Comparison of ENCODE assay signal across 21 cellular contexts in genomic region chr4:68337004-68337403, GRCh38. TPM values are rescaled to one million over a fixed set of nuclear protein-coding genes. Genes with fewer than 3 reads are reported as not detected.
DNase-seq lines count a peak whose midpoint lies in the region; ATAC-seq and TF ChIP-seq lines count a peak whose summit lies in the region.
"Had no signal": no experiment of that assay in that cellular context is flagged by ENCODE, and none has a peak within 500 bp of the region (broad histone marks: within the 10 kb centered on the region; RNA-seq: fewer than 3 reads in every experiment).

No MANE protein-coding gene starts in this region.

- H3K4me1 Mint-ChIP-seq in MCF 10A (ENCODE audit: insufficient read depth, unreplicated experiment) (peaks cover 15% of the 10 kb centered on the region), immature natural killer cell (peaks cover 55 to 100% of the 10 kb centered on the region in 2 donors)
- peaks cover 22% of the 10 kb centered on the region for H3K4me1 Mint-ChIP-seq in activated T-helper 17 cell treated with anti-CD3 and anti-CD28 coated beads, Interleukin-2, amount 50 U/mL, for 72 hours

- H3K27me3 Mint-ChIP-seq in MCF 10A (ENCODE audit: insufficient read depth, unreplicated experiment) (no peaks in the 10 kb centered on the region), immature natural killer cell (ENCODE audit: low read depth in 3 of 3) (peaks cover 0 to 4% (median 3%) of the 10 kb centered on the region in 3 donors)
- no peaks in the 10 kb centered on the region for H3K27me3 Mint-ChIP-seq in activated T-helper 17 cell treated with anti-CD3 and anti-CD28 coated beads, Interleukin-2, amount 50 U/mL, for 72 hours
- H3K27me3 Mint-ChIP-seq: activated B cell treated with CpG ODN at 0.5 μM for 24 hours, brain, IgD-negative memory B cell had no signal

- H3K4me2 ChIP-seq in mammary epithelial cell (ENCODE audit: insufficient read depth, low read depth, low read length) = no peak overlapping the region
- H3K4me2 ChIP-seq: SK-N-SH had no signal

- CTCF ChIA-PET in MCF 10A (lab: Yijun Ruan, JAX) (no interaction called here), mammary epithelial cell (lab: Charles Lee; ENCODE audit: low non-redundant PET) (no interaction called here)

- H4K20me1 ChIP-seq in mammary epithelial cell (ENCODE audit: insufficient read depth, low read length) = no peaks in the 10 kb centered on the region

- ATAC-seq in activated T-helper 17 cell treated with anti-CD3 and anti-CD28 coated beads, Interleukin-2, amount 50 U/mL, for 72 hours (replicated peaks) = no peak

- in situ Hi-C loops in mammary epithelial cell (cut with MboI; ENCODE audit: low sequenced_read_pairs in 2 of 2) (no loop called here), HAP-1 (cut with MboI; ENCODE audit: low sequenced_read_pairs) (no loop called here)

- H3K4me1 ChIP-seq in mammary epithelial cell (ENCODE audit: insufficient read depth, low read length) = peaks cover 12% of the 10 kb centered on the region
- H3K4me1 ChIP-seq in HAP-1 = peaks cover 25% of the 10 kb centered on the region
- H3K4me1 ChIP-seq in right atrium auricular region = peaks cover 0 to 38% of the 10 kb centered on the region in 2 donors
- H3K4me1 ChIP-seq: colonic mucosa had no signal

- H3K27ac ChIP-seq in mammary epithelial cell (ENCODE audit: insufficient read depth, low read depth, low read length) (no peak overlapping the region), right atrium auricular region (no peak overlapping the region)
- H3K27ac ChIP-seq: colonic mucosa, GM23248, suprapubic skin had no signal

- H3K36me3 Mint-ChIP-seq in MCF 10A (ENCODE audit: insufficient read depth, unreplicated experiment) = peaks cover 64% of the 10 kb centered on the region
- peaks cover 74% of the 10 kb centered on the region for H3K36me3 Mint-ChIP-seq in activated T-helper 17 cell treated with anti-CD3 and anti-CD28 coated beads, Interleukin-2, amount 50 U/mL, for 72 hours (ENCODE audit: low read depth)
- peaks cover 4 to 39% (median 19%) of the 10 kb centered on the region in 3 donors for H3K36me3 Mint-ChIP-seq in immature natural killer cell

- H3K36me3 ChIP-seq in mammary epithelial cell (ENCODE audit: insufficient read depth, low read length) (peaks cover 33% of the 10 kb centered on the region), HAP-1 (replicated peaks) (peaks cover 39% of the 10 kb centered on the region), right atrium auricular region (peaks cover 44% of the 10 kb centered on the region)

- no TSS peak for BruUV-seq in MCF 10A (replicated peaks; lab: Mats Ljungman, UMichigan)
- BruUV-seq in mammary epithelial cell (replicated peaks; lab: Mats Ljungman, UMichigan) = no TSS peak

- H3K9me3 Mint-ChIP-seq in MCF 10A (ENCODE audit: unreplicated experiment) = no peaks in the 10 kb centered on the region
- no peaks in the 10 kb centered on the region for H3K9me3 Mint-ChIP-seq in activated T-helper 17 cell treated with anti-CD3 and anti-CD28 coated beads, Interleukin-2, amount 50 U/mL, for 72 hours
- H3K9me3 Mint-ChIP-seq in immature natural killer cell = no peaks in the 10 kb centered on the region
- H3K9me3 Mint-ChIP-seq: activated B cell treated with CpG ODN at 0.5 μM for 24 hours; brain; IgD-negative memory B cell; T-helper 2 cell treated with Interferon-gamma antibody and Interleukin-4, amounts not matched to agents 5 μg/mL and 100 μg/mL, for 36 hours had no signal

- no peak overlapping the region for H2AFZ ChIP-seq in mammary epithelial cell (ENCODE audit: low read depth, low read length)
- H2AFZ ChIP-seq: GM23248 had no signal

- H3K9me3 ChIP-seq in mammary epithelial cell (replicated peaks; ENCODE audit: insufficient read depth, low read length) (no peaks in the 10 kb centered on the region), HAP-1 (no peaks in the 10 kb centered on the region), right atrium auricular region (no peaks in the 10 kb centered on the region)
- H3K9me3 ChIP-seq: colonic mucosa, MG63, SK-N-SH, suprapubic skin had no signal

- 100% methylated on average over 1 of the region's 1 CpG for WGBS in mammary epithelial cell (ENCODE audit: low coverage, missing lambda C conversion rate)

- peak overlapping the region; percentile 5 for H3K27ac Mint-ChIP-seq in MCF 10A (ENCODE audit: low read depth, unreplicated experiment)
- H3K27ac Mint-ChIP-seq in activated T-helper 17 cell treated with anti-CD3 and anti-CD28 coated beads, Interleukin-2, amount 50 U/mL, for 72 hours = peak overlapping the region; percentile 69
- peak overlapping the region in 5 of 6 donors; percentile 9 to 77 (median 52) for H3K27ac Mint-ChIP-seq in immature natural killer cell
- H3K27ac Mint-ChIP-seq: activated B cell treated with CpG ODN at 0.5 μM for 24 hours; T-helper 2 cell treated with Interferon-gamma antibody and Interleukin-4, amounts not matched to agents 5 μg/mL and 100 μg/mL, for 36 hours had no signal

- peaks cover 96% of the 10 kb centered on the region for H3K79me2 ChIP-seq in mammary epithelial cell (ENCODE audit: insufficient read depth, low read length)

- no peak overlapping the region for H3K9ac ChIP-seq in mammary epithelial cell (ENCODE audit: insufficient read depth, low read length)
- H3K9ac ChIP-seq: GM23248, SK-N-SH had no signal

- dilution Hi-C loops in mammary epithelial cell (cut with HindIII; ENCODE audit: low sequenced_read_pairs) = no loop called here

- DNase-seq in MCF 10A (ENCODE audit: unreplicated experiment) (no peak), mammary epithelial cell (no peak), immature natural killer cell (no peak), HAP-1 (ENCODE audit: low spot score in 2 of 2) (no peak), germinal center (ENCODE audit: low spot score) (no peak), right atrium auricular region (ENCODE audit: low spot score) (no peak)
- DNase-seq: activated B cell treated with CpG ODN at 0.5 μM for 24 hours, colonic mucosa, DMS79, GM23248, head of caudate nucleus, MG63, NCI-H1436 treated with DMSO at 0.1 percent for 48 hours, NCI-H524, retina, SK-N-SH had no signal

- POLR2A ChIA-PET in MCF 10A (lab: Yijun Ruan, JAX) = interaction anchor here (1.1 to 2.2 kb wide), 2 partner anchors 10 to 11 kb away, joined by 3 to 7 read pairs; no protein-coding TSS in a partner anchor

- no peak overlapping the region for H3K4me3 ChIP-seq in mammary epithelial cell (replicated peaks in 1 of 3; ENCODE audit: insufficient read depth in 1 of 3, low read depth in 2 of 3, low read length in 3 of 3)
- H3K4me3 ChIP-seq in HAP-1 = no peak overlapping the region
- no peak overlapping the region for H3K4me3 ChIP-seq in right atrium auricular region
- H3K4me3 ChIP-seq: colonic mucosa, GM23248, MG63, suprapubic skin had no signal

- TF ChIP-seq CTCF in MCF 10A (IDR thresholded peaks at IDR 0.05; ENCODE audit: unreplicated experiment) = no peak
- no peak for TF ChIP-seq CTCF in mammary epithelial cell (conservative IDR thresholded peaks at IDR 0.05 in 1 of 2, IDR thresholded peaks at IDR 0.05 in 1 of 2; ENCODE audit: extremely low read depth in 1 of 2, insufficient read depth in 1 of 2, low read depth in 1 of 2, low read length in 2 of 2)
- TF ChIP-seq CTCF in right atrium auricular region (IDR thresholded peaks at IDR 0.05) = no peak

- intact Hi-C loops in MCF 10A (cut with micrococcal nuclease) (no loop called here), mammary epithelial cell (cut with micrococcal nuclease) (no loop called here)

- H3K4me3 Mint-ChIP-seq in MCF 10A (ENCODE audit: unreplicated experiment) = no peak overlapping the region
- peak overlapping the region; percentile 3 for H3K4me3 Mint-ChIP-seq in activated T-helper 17 cell treated with anti-CD3 and anti-CD28 coated beads, Interleukin-2, amount 50 U/mL, for 72 hours
- H3K4me3 Mint-ChIP-seq in immature natural killer cell = no peak overlapping the region
- H3K4me3 Mint-ChIP-seq: activated B cell treated with CpG ODN at 0.5 μM for 24 hours; T-helper 2 cell treated with Interferon-gamma antibody and Interleukin-4, amounts not matched to agents 5 μg/mL and 100 μg/mL, for 36 hours had no signal

- H3K27me3 ChIP-seq in mammary epithelial cell (ENCODE audit: insufficient read depth, low read length) (no peaks in the 10 kb centered on the region), HAP-1 (ENCODE audit: low read depth) (no peaks in the 10 kb centered on the region), right atrium auricular region (no peaks in the 10 kb centered on the region)
- H3K27me3 ChIP-seq: colonic mucosa, MG63, suprapubic skin had no signal

RNA-seq across cellular contexts. Expression of gene YTHDC1, which starts 12.9 kb away (rescaled TPM):
- 117 and 123 TPM in 2 replicates for total RNA-seq in MCF 10A (2022)
- total RNA-seq in mammary epithelial cell = 10 to 100 TPM; 34.0 to 88.6 TPM
- 23.1 TPM for polyA plus RNA-seq in mammary epithelial cell
- 109 TPM for polyA minus RNA-seq in mammary epithelial cell
- total RNA-seq in activated T-helper 17 cell treated with anti-CD3 and anti-CD28 coated beads, Interleukin-2, amount 50 U/mL, for 72 hours = 10 to 100 TPM; 81.2 to 96.9 TPM
- 10 to 100 TPM in 2 of 3 donors, 1 to 10 TPM in 1; 4.9 to 53.9 (median 24.1) TPM for polyA plus RNA-seq in immature natural killer cell
- total RNA-seq in right atrium auricular region = 10 to 100 TPM; 32.6 to 35.6 TPM

Comparison
In these comparisons a context has a peak if more than half of its experiments do, and no peak if none do; other contexts are left out.
1. H3K27ac Mint-ChIP-seq: peak in every context shown above with its lines; median percentile 69 in activated T-helper 17 cell treated with anti-CD3 and anti-CD28 coated beads, Interleukin-2, amount 50 U/mL, for 72 hours; 52 in immature natural killer cell; 5 in MCF 10A.